ENCODE assay signal across 8 cellular contexts in genomic region chr15:67253517-67254237, GRCh38. TPM values are rescaled to one million over a fixed set of nuclear protein-coding genes. Genes with fewer than 3 reads are reported as not detected.
A peak's percentile ranks its signal among the peaks of the same experiment; 100 is the strongest.
DNase-seq lines count a peak whose midpoint lies in the region; ATAC-seq, FAIRE-seq and TF ChIP-seq lines count a peak whose summit lies in the region.

No MANE protein-coding gene starts in this region.

- no peak for TF ChIP-seq RAD21 in HepG2 (CRISPR knock-in tag; IDR thresholded peaks at IDR 0.05)

- peaks cover 9% of the 10 kb centered on the region for H3K36me3 Mint-ChIP-seq in CD8-positive, alpha-beta T cell

- H3K9ac ChIP-seq in HepG2 (ENCODE audit: insufficient read depth, low read depth, low read length) = peak overlapping the region; percentile 75

- no peaks in the 10 kb centered on the region for H3K27me3 ChIP-seq in CD8-positive, alpha-beta T cell (ENCODE audit: insufficient read depth, low read length)
- H3K27me3 ChIP-seq in ascending aorta (no peaks in the 10 kb centered on the region), HepG2 (ENCODE audit: control insufficient read depth in 1 of 2, insufficient read depth in 2 of 2, low read length in 2 of 2) (no peaks in the 10 kb centered on the region; a peak in 1 of 5 replicates), tibial artery (no peaks in the 10 kb centered on the region)

- no peaks in the 10 kb centered on the region for H3K36me3 ChIP-seq in CD8-positive, alpha-beta T cell (ENCODE audit: insufficient read depth, low read length)
- H3K36me3 ChIP-seq in ascending aorta (no peaks in the 10 kb centered on the region), HepG2 (replicated peaks in 1 of 2; ENCODE audit: control insufficient read depth in 1 of 2, insufficient read depth in 2 of 2, low read length in 2 of 2) (no peaks in the 10 kb centered on the region), tibial artery (no peaks in the 10 kb centered on the region)

- peak overlapping the region; percentile 78 for H3K4me3 ChIP-seq in CD8-positive, alpha-beta T cell (ENCODE audit: low read depth, low read length)
- peak overlapping the region; percentile 70 to 91 for H3K4me3 ChIP-seq in ascending aorta
- H3K4me3 ChIP-seq in HepG2 (replicated peaks in 1 of 3; ENCODE audit: insufficient read depth in 1 of 3, low read depth in 2 of 3, low read length in 3 of 3) = peak overlapping the region; percentile 88 to 98 (median 92)
- H3K4me3 ChIP-seq in tibial artery = peak overlapping the region; percentile 64 to 81

- no peak for TF ChIP-seq EP300 in HepG2 (IDR thresholded peaks at IDR 0.05; ENCODE audit: low read depth in 2 of 2, low read length in 2 of 2)
- no peak for TF ChIP-seq EP300 in HepG2 (CRISPR knock-in tag; IDR thresholded peaks at IDR 0.05; ENCODE audit: borderline replicate concordance)

- no peak for DNase-seq in CD8-positive, alpha-beta T cell
- DNase-seq in KBM-7 (peak; percentile 51), ascending aorta (ENCODE audit: low spot score in 2 of 2) (no peak), HepG2 (ENCODE audit: low spot score) (no peak), tibial artery (no peak), NCI-H2029 (lab: John Stamatoyannopoulos, UW) (no peak)

- peak overlapping the region; percentile 30 for H2AFZ ChIP-seq in HepG2 (ENCODE audit: low read length)

- H3K4me1 ChIP-seq in CD8-positive, alpha-beta T cell (ENCODE audit: insufficient read depth, low read length) = peaks cover 13% of the 10 kb centered on the region
- H3K4me1 ChIP-seq in ascending aorta (peaks cover 5 to 6% of the 10 kb centered on the region in 2 donors), HepG2 (ENCODE audit: insufficient read depth, low read length) (peaks cover 26% of the 10 kb centered on the region), tibial artery (peaks cover 0 to 23% (median 10%) of the 10 kb centered on the region in 4 donors)

- FAIRE-seq in HepG2 (lab: Jason Lieb, UNC) = no peak

- H3K4me1 Mint-ChIP-seq in CD8-positive, alpha-beta T cell (ENCODE audit: low read depth) = peaks cover 44% of the 10 kb centered on the region

- BruUV-seq in HepG2 (replicated peaks; lab: Mats Ljungman, UMichigan) = TSS peak; percentile 67

- H3K27me3 Mint-ChIP-seq in CD8-positive, alpha-beta T cell (ENCODE audit: low read depth) = no peaks in the 10 kb centered on the region

- peak overlapping the region; percentile 98 for H3K27ac Mint-ChIP-seq in CD8-positive, alpha-beta T cell

- no peak for TF ChIP-seq POLR2A in HepG2 (IDR thresholded peaks at IDR 0.05; ENCODE audit: insufficient read depth in 1 of 2, low read depth in 2 of 2, low read length in 2 of 2)

- intact Hi-C loops in CD8-positive, alpha-beta T cell (cut with DNase I, micrococcal nuclease) = loop anchor here (1.0 to 10.0 kb wide), 8 partner anchors 129 to 1024 kb away; partner anchors contain the start of genes SMAD6 (in 2 of the 2), FEM1B (in 1 of the 2), MAP2K5 (in 1 of the 2) and RNU6-1 (in 1 of the 2)
- intact Hi-C loops in ascending aorta (cut with DNase I) (loop anchor here (1.0 to 2.0 kb wide), 3 partner anchors 53 to 188 kb away; partner anchors contain the start of gene SMAD3), HepG2 (cut with micrococcal nuclease; ENCODE audit: unreplicated experiment) (loop anchor here (2.0 kb wide), 1 partner anchor 187 kb away; no protein-coding TSS in a partner anchor), tibial artery (cut with DNase I; ENCODE audit: low total_unique reads) (no loop called here)

- H4K20me1 ChIP-seq in HepG2 (ENCODE audit: insufficient read depth, low read length) = no peaks in the 10 kb centered on the region

- POLR2A ChIA-PET in CD8-positive, alpha-beta T cell (lab: Charles Lee) = interaction anchor here (1.4 kb wide), 1 partner anchor 14 kb away, joined by 6 read pairs; no protein-coding TSS in a partner anchor
- POLR2A ChIA-PET in HepG2 (lab: Yijun Ruan, JAX) = interaction anchor here (1.0 to 1.4 kb wide), 3 partner anchors 14 to 587 kb away, joined by 3 to 4 read pairs (median 3); no protein-coding TSS in a partner anchor

- 6% methylated on average over 16 of the region's 16 CpGs for WGBS in HepG2 (ENCODE audit: low lambda C conversion rate)

- H3K4me2 ChIP-seq in HepG2 (ENCODE audit: low read depth, low read length) = peak overlapping the region; percentile 90

- ATAC-seq in CD8-positive, alpha-beta T cell = no peak
- ATAC-seq in HepG2 (peak; percentile 5; the same call in 2 of the 3 replicates), HG02798 (IDR thresholded peaks at IDR 0.05; ENCODE audit: poor library complexity, unreplicated experiment) (no peak), GM21360 (IDR thresholded peaks at IDR 0.05; ENCODE audit: unreplicated experiment) (no peak)

- H3K4me3 Mint-ChIP-seq in CD8-positive, alpha-beta T cell = peak overlapping the region; percentile 98

- in situ Hi-C loops in KBM-7 (cut with MboI; ENCODE audit: low pct_unique_long_range_greater_than_20kb, low sequenced_read_pairs) (no loop called here), HepG2 (cut with HindIII; ENCODE audit: extremely low pct_ligation_motif_present, low pct_unique_long_range_greater_than_20kb) (no loop called here)

- TF ChIP-seq CTCF in CD8-positive, alpha-beta T cell (IDR thresholded peaks at IDR 0.05) = no peak
- TF ChIP-seq CTCF in ascending aorta (IDR thresholded peaks at IDR 0.05) (no peak), HepG2 (CRISPR knock-in tag; IDR thresholded peaks at IDR 0.05) (no peak), tibial artery (IDR thresholded peaks at IDR 0.05) (no peak)

- no peaks in the 10 kb centered on the region for H3K9me3 Mint-ChIP-seq in CD8-positive, alpha-beta T cell

- peaks cover 13% of the 10 kb centered on the region for H3K79me2 ChIP-seq in HepG2 (ENCODE audit: insufficient read depth, low read length)

- H3K9me3 ChIP-seq in CD8-positive, alpha-beta T cell (ENCODE audit: low read length) = no peaks in the 10 kb centered on the region
- no peaks in the 10 kb centered on the region for H3K9me3 ChIP-seq in ascending aorta
- no peaks in the 10 kb centered on the region for H3K9me3 ChIP-seq in HepG2 (ENCODE audit: low read length)
- H3K9me3 ChIP-seq in tibial artery = no peaks in the 10 kb centered on the region

- CTCF ChIA-PET in CD8-positive, alpha-beta T cell (lab: Charles Lee) = no interaction called here
- CTCF ChIA-PET in HepG2 (lab: Yijun Ruan, JAX; ENCODE audit: low intra/inter-chr PET ratio, low total read pairs) = no interaction called here

- peak overlapping the region; percentile 79 for H3K27ac ChIP-seq in CD8-positive, alpha-beta T cell (ENCODE audit: low read depth, low read length)
- H3K27ac ChIP-seq in ascending aorta = peak overlapping the region; percentile 81 to 96
- H3K27ac ChIP-seq in HepG2 (ENCODE audit: extremely low read length, insufficient read depth, low read length) = peak overlapping the region; percentile 65
- peak overlapping the region; percentile 73 to 88 for H3K27ac ChIP-seq in tibial artery

RNA-seq across cellular contexts. Expression of gene AAGAB, which starts 0.8 kb away (rescaled TPM):
- 10 to 100 TPM; 17.0 to 18.0 TPM for total RNA-seq in CD8-positive, alpha-beta T cell
- total RNA-seq in ascending aorta (27.8 TPM), HepG2 (2016; rRNA removed; fragmentation: Illumina TruSeq; extraction: Trizol) (34.9 and 52.3 TPM in 2 replicates)
- total RNA-seq in HepG2 (2016; cell fraction: cytosol; rRNA removed; fragmentation: Illumina TruSeq; extraction: Trizol; ENCODE audit: low read depth) = 53.2 and 54.6 TPM in 2 replicates
- 33.7 and 51.5 TPM in 2 replicates for total RNA-seq in HepG2 (2016; cell fraction: insoluble cytoplasmic fraction; rRNA removed; fragmentation: Illumina TruSeq; extraction: Trizol)
- total RNA-seq in HepG2 (2016; cell fraction: membrane; rRNA removed; fragmentation: Illumina TruSeq; extraction: Trizol) = 19.1 and 20.8 TPM in 2 replicates
- 15.3 and 18.5 TPM in 2 replicates for total RNA-seq in HepG2 (2016; cell fraction: nucleus; rRNA removed; fragmentation: Illumina TruSeq; extraction: Trizol)
- polyA plus RNA-seq in HepG2 (2011; rRNA removed) = 8.0 and 10.1 TPM in 2 replicates
- polyA plus RNA-seq in HepG2 (2011; cell fraction: cytosol; rRNA removed) = 7.5 and 8.8 TPM in 2 replicates
- 3.8 TPM in 2 replicates for polyA plus RNA-seq in HepG2 (2011; cell fraction: nucleus; rRNA removed)
- polyA plus RNA-seq in HepG2 (2012) = 8.7 and 8.9 TPM in 2 replicates
- 4.6 and 5.1 TPM in 2 replicates for polyA plus RNA-seq in HepG2 (2016; cell fraction: cytosol; fragmentation: Illumina TruSeq; extraction: Trizol; ENCODE audit: low read depth)
- polyA plus RNA-seq in HepG2 (2016; cell fraction: insoluble cytoplasmic fraction; fragmentation: Illumina TruSeq; extraction: Trizol; ENCODE audit: low read depth) = 45.2 and 49.6 TPM in 2 replicates
- polyA plus RNA-seq in HepG2 (2016; cell fraction: membrane; fragmentation: Illumina TruSeq; extraction: Trizol; ENCODE audit: low read depth) = 11.6 and 13.1 TPM in 2 replicates
- polyA plus RNA-seq in HepG2 (2016; cell fraction: nucleus; fragmentation: Illumina TruSeq; extraction: Trizol; ENCODE audit: insufficient read depth, low read depth) = 17.4 and 18.4 TPM in 2 replicates
- 12.5 and 110 TPM in 2 replicates for polyA minus RNA-seq in HepG2 (2011; rRNA and poly(A)+ RNA removed; ENCODE audit: low replicate concordance)
- polyA minus RNA-seq in HepG2 (2011; cell fraction: cytosol; rRNA and poly(A)+ RNA removed) = 10.6 and 10.7 TPM in 2 replicates
- polyA minus RNA-seq in HepG2 (2011; cell fraction: nucleus; rRNA and poly(A)+ RNA removed) = 12.4 and 14.3 TPM in 2 replicates

RNA-seq across cellular contexts. Expression of gene IQCH, which starts 0.9 kb away (rescaled TPM):
- under 1 TPM; 0.39 to 0.60 TPM for total RNA-seq in CD8-positive, alpha-beta T cell
- total RNA-seq in ascending aorta (not detected), HepG2 (2016; rRNA removed; fragmentation: Illumina TruSeq; extraction: Trizol) (0.48 and 0.55 TPM in 2 replicates)
- total RNA-seq in HepG2 (2016; cell fraction: cytosol; rRNA removed; fragmentation: Illumina TruSeq; extraction: Trizol; ENCODE audit: low read depth) = 0.18 and 0.30 TPM in 2 replicates
- total RNA-seq in HepG2 (2016; cell fraction: insoluble cytoplasmic fraction; rRNA removed; fragmentation: Illumina TruSeq; extraction: Trizol) = 0.31 and 0.39 TPM in 2 replicates
- total RNA-seq in HepG2 (2016; cell fraction: membrane; rRNA removed; fragmentation: Illumina TruSeq; extraction: Trizol) = 0.46 and 0.90 TPM in 2 replicates
- total RNA-seq in HepG2 (2016; cell fraction: nucleus; rRNA removed; fragmentation: Illumina TruSeq; extraction: Trizol) = 0.66 TPM in 1 of 2 replicates, not detected in the other
- polyA plus RNA-seq in HepG2 (2011; rRNA removed) = 0.08 and 0.16 TPM in 2 replicates
- 0.04 and 0.12 TPM in 2 replicates for polyA plus RNA-seq in HepG2 (2011; cell fraction: cytosol; rRNA removed)
- polyA plus RNA-seq in HepG2 (2011; cell fraction: nucleus; rRNA removed) = 0.13 TPM in 1 of 2 replicates, not detected in the other
- 0.08 and 0.25 TPM in 2 replicates for polyA plus RNA-seq in HepG2 (2012)
- polyA plus RNA-seq in HepG2 (2016; cell fraction: cytosol; fragmentation: Illumina TruSeq; extraction: Trizol; ENCODE audit: low read depth) = 0.52 TPM in 1 of 2 replicates, not detected in the other
- 0.19 and 0.58 TPM in 2 replicates for polyA plus RNA-seq in HepG2 (2016; cell fraction: insoluble cytoplasmic fraction; fragmentation: Illumina TruSeq; extraction: Trizol; ENCODE audit: low read depth)
- polyA plus RNA-seq in HepG2 (2016; cell fraction: membrane; fragmentation: Illumina TruSeq; extraction: Trizol; ENCODE audit: low read depth) = 0.31 and 0.40 TPM in 2 replicates
- polyA plus RNA-seq in HepG2 (2016; cell fraction: nucleus; fragmentation: Illumina TruSeq; extraction: Trizol; ENCODE audit: insufficient read depth, low read depth) = not detected in 2 replicates
- polyA minus RNA-seq in HepG2 (2011; rRNA and poly(A)+ RNA removed; ENCODE audit: low replicate concordance) = 7.7 TPM in 1 of 2 replicates, not detected in the other
- not detected in 2 replicates for polyA minus RNA-seq in HepG2 (2011; cell fraction: cytosol; rRNA and poly(A)+ RNA removed)
- polyA minus RNA-seq in HepG2 (2011; cell fraction: nucleus; rRNA and poly(A)+ RNA removed) = 0.50 and 0.52 TPM in 2 replicates
